ENCODE assay signal across 2 cellular contexts in the genomic region with DNA sequence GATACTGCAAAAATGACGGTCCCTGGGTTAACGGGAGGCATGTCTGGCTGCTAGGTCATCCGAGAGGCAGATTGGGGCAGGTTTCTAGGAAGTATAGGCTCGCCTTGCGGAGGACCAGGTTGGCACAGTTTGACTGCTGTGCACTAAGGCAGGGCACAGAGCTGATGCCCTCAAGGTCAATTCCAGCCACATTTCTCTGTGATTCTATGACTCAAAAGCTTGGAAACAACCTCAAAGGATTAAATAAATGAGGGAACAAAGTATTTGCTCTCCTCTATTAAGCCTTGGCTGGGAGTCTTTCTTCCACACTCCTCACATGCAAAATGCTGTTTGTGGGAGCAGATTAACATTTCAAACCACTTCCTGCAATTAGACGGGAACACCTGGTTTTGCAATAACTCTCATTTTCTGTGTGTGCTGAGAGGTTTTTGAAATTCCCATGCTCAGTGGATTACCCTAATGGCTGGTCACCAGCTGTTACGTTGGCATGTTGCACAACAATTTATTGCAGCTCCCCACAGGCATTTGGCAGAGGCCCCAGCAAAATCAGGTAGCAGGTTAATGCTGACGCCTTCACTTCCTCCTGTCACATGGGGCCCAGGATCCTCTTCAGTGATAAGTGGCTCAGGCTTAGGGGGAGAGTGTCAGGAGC.
TF ChIP-seq lines count a peak whose summit lies in the region.

No MANE protein-coding gene starts in this region.

TF ChIP-seq in A549, 52 proteins besides CTCF, POLR2A, EP300 and RAD21 (continued from another document):
- TF ChIP-seq, protein P1, sequence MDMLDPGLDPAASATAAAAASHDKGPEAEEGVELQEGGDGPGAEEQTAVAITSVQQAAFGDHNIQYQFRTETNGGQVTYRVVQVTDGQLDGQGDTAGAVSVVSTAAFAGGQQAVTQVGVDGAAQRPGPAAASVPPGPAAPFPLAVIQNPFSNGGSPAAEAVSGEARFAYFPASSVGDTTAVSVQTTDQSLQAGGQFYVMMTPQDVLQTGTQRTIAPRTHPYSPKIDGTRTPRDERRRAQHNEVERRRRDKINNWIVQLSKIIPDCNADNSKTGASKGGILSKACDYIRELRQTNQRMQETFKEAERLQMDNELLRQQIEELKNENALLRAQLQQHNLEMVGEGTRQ (IDR thresholded peaks at IDR 0.05), result peak; percentile 15; the same call in 1 of the 2 replicates
- TF ChIP-seq KDM5A (IDR thresholded peaks at IDR 0.05), result no peak
- TF ChIP-seq, protein P2, sequence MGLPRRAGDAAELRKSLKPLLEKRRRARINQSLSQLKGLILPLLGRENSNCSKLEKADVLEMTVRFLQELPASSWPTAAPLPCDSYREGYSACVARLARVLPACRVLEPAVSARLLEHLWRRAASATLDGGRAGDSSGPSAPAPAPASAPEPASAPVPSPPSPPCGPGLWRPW (IDR thresholded peaks at IDR 0.05), result peak; percentile 72; the same call in 1 of the 2 replicates
- no peak; a peak in 2 of 5 replicates for TF ChIP-seq JUN (IDR thresholded peaks at IDR 0.05)
- no peak for TF ChIP-seq NPAS2 (CRISPR knock-in tag; IDR thresholded peaks at IDR 0.05; ENCODE audit: borderline replicate concordance)
- TF ChIP-seq NFE2L2 (conservative IDR thresholded peaks at IDR 0.05; ENCODE audit: low read length), result no peak
- TF ChIP-seq ZC3H11A (IDR thresholded peaks at IDR 0.05), result no peak
- TF ChIP-seq RARB (CRISPR knock-in tag; IDR thresholded peaks at IDR 0.05), result no peak
- TF ChIP-seq, protein P3, sequence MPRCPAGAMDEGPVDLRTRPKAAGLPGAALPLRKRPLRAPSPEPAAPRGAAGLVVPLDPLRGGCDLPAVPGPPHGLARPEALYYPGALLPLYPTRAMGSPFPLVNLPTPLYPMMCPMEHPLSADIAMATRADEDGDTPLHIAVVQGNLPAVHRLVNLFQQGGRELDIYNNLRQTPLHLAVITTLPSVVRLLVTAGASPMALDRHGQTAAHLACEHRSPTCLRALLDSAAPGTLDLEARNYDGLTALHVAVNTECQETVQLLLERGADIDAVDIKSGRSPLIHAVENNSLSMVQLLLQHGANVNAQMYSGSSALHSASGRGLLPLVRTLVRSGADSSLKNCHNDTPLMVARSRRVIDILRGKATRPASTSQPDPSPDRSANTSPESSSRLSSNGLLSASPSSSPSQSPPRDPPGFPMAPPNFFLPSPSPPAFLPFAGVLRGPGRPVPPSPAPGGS (IDR thresholded peaks at IDR 0.05), result no peak; the same call in 2 of the 3 replicates
- TF ChIP-seq FOXS1 (CRISPR knock-in tag; IDR thresholded peaks at IDR 0.05), result no peak
- TF ChIP-seq RFX5 (IDR thresholded peaks at IDR 0.05), result no peak
- TF ChIP-seq MAFK (IDR thresholded peaks at IDR 0.05; ENCODE audit: partially characterized antibody), result peak; percentile 13
- TF ChIP-seq, protein P4, sequence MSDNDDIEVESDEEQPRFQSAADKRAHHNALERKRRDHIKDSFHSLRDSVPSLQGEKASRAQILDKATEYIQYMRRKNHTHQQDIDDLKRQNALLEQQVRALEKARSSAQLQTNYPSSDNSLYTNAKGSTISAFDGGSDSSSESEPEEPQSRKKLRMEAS (IDR thresholded peaks at IDR 0.05), result no peak
- no peak for TF ChIP-seq ZNF302 (CRISPR knock-in tag; IDR thresholded peaks at IDR 0.05)
- TF ChIP-seq FOSL2 (IDR thresholded peaks at IDR 0.05), result 0 out of 2 replicates have a peak, but pooled peaks have one; percentile 21
- TF ChIP-seq FOSL2 (CRISPR knock-in tag; IDR thresholded peaks at IDR 0.05), result no peak
- no peak for TF ChIP-seq SMC3 (IDR thresholded peaks at IDR 0.05)
- TF ChIP-seq CBX2 (IDR thresholded peaks at IDR 0.05; ENCODE audit: borderline replicate concordance, low read depth), result no peak
- TF ChIP-seq GATA3 (IDR thresholded peaks at IDR 0.05; ENCODE audit: borderline replicate concordance), result peak; percentile 35; the same call in 1 of the 2 replicates
- no peak for TF ChIP-seq HOXB13 (CRISPR knock-in tag; IDR thresholded peaks at IDR 0.05; ENCODE audit: low read depth)
- TF ChIP-seq JUNB (IDR thresholded peaks at IDR 0.05), result peak; percentile 32; the same call in 1 of the 2 replicates
- no peak for TF ChIP-seq CHD2 (IDR thresholded peaks at IDR 0.05; ENCODE audit: low read length, partially characterized antibody)
- TF ChIP-seq EHMT2 (IDR thresholded peaks at IDR 0.05; ENCODE audit: low read depth), result no peak
- no peak for TF ChIP-seq CHD4 (IDR thresholded peaks at IDR 0.05; ENCODE audit: borderline replicate concordance)
- TF ChIP-seq NR3C1 (IDR thresholded peaks at IDR 0.05), result no peak
- TF ChIP-seq REST (IDR thresholded peaks at IDR 0.05), result no peak
- TF ChIP-seq RCOR1 (IDR thresholded peaks at IDR 0.05; ENCODE audit: low read depth, low read length), result no peak
- TF ChIP-seq ATOH8 (CRISPR knock-in tag; IDR thresholded peaks at IDR 0.05; ENCODE audit: low read depth), result no peak

TF ChIP-seq in HEK293, 187 proteins besides CTCF, POLR2A, EP300 and RAD21 (continued from another document and continues in another):
- no peak for TF ChIP-seq ZNF280D (tag by site-specific recombination; IDR thresholded peaks at IDR 0.05)
- TF ChIP-seq, protein P5, sequence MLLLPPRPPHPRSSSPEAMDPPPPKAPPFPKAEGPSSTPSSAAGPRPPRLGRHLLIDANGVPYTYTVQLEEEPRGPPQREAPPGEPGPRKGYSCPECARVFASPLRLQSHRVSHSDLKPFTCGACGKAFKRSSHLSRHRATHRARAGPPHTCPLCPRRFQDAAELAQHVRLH (tag by site-specific recombination; IDR thresholded peaks at IDR 0.05), result no peak; the same call in 1 of the 2 replicates
- TF ChIP-seq ZNF677 (tag by site-specific recombination; IDR thresholded peaks at IDR 0.05), result no peak
- TF ChIP-seq ZNF248 (tag by site-specific recombination; IDR thresholded peaks at IDR 0.05), result no peak
- TF ChIP-seq REPIN1 (tag by site-specific recombination; IDR thresholded peaks at IDR 0.05; ENCODE audit: low read depth), result no peak
- peak; percentile 53 for TF ChIP-seq ZNF398 (tag by site-specific recombination; IDR thresholded peaks at IDR 0.05)
- no peak for TF ChIP-seq ZNF623 (tag by site-specific recombination; IDR thresholded peaks at IDR 0.05)
- TF ChIP-seq ZNF549 (tag by site-specific recombination; IDR thresholded peaks at IDR 0.05), result no peak
- TF ChIP-seq HOXD13 (CRISPR knock-in tag; IDR thresholded peaks at IDR 0.05; ENCODE audit: borderline replicate concordance), result no peak
- TF ChIP-seq, protein P6, sequence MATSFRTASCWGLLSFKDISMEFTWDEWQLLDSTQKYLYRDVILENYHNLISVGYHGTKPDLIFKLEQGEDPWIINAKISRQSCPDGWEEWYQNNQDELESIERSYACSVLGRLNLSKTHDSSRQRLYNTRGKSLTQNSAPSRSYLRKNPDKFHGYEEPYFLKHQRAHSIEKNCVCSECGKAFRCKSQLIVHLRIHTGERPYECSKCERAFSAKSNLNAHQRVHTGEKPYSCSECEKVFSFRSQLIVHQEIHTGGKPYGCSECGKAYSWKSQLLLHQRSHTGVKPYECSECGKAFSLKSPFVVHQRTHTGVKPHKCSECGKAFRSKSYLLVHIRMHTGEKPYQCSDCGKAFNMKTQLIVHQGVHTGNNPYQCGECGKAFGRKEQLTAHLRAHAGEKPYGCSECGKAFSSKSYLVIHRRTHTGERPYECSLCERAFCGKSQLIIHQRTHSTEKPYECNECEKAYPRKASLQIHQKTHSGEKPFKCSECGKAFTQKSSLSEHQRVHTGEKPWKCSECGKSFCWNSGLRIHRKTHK (tag by site-specific recombination; IDR thresholded peaks at IDR 0.05), result no peak
- no peak for TF ChIP-seq KLF16 (tag by site-specific recombination; IDR thresholded peaks at IDR 0.05)
- TF ChIP-seq ZBTB8A (tag by site-specific recombination; IDR thresholded peaks at IDR 0.05), result peak; percentile 53
- TF ChIP-seq, protein P7, sequence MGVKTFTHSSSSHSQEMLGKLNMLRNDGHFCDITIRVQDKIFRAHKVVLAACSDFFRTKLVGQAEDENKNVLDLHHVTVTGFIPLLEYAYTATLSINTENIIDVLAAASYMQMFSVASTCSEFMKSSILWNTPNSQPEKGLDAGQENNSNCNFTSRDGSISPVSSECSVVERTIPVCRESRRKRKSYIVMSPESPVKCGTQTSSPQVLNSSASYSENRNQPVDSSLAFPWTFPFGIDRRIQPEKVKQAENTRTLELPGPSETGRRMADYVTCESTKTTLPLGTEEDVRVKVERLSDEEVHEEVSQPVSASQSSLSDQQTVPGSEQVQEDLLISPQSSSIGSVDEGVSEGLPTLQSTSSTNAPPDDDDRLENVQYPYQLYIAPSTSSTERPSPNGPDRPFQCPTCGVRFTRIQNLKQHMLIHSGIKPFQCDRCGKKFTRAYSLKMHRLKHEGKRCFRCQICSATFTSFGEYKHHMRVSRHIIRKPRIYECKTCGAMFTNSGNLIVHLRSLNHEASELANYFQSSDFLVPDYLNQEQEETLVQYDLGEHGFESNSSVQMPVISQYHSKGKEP (tag by site-specific recombination; IDR thresholded peaks at IDR 0.05), result peak; percentile 92
- TF ChIP-seq ZNF560 (tag by site-specific recombination; IDR thresholded peaks at IDR 0.05; ENCODE audit: borderline replicate concordance), result no peak
- no peak for TF ChIP-seq ZNF426 (tag by site-specific recombination; IDR thresholded peaks at IDR 0.05)
- peak; percentile 53; the same call in 1 of the 2 replicates for TF ChIP-seq BCL11B (tag by site-specific recombination; IDR thresholded peaks at IDR 0.05; ENCODE audit: low read depth)
- 0 out of 2 replicates have a peak, but pooled peaks have one; percentile 26 for TF ChIP-seq ZNF76 (tag by site-specific recombination; IDR thresholded peaks at IDR 0.05; ENCODE audit: borderline replicate concordance, low read depth)
- TF ChIP-seq, protein P8, sequence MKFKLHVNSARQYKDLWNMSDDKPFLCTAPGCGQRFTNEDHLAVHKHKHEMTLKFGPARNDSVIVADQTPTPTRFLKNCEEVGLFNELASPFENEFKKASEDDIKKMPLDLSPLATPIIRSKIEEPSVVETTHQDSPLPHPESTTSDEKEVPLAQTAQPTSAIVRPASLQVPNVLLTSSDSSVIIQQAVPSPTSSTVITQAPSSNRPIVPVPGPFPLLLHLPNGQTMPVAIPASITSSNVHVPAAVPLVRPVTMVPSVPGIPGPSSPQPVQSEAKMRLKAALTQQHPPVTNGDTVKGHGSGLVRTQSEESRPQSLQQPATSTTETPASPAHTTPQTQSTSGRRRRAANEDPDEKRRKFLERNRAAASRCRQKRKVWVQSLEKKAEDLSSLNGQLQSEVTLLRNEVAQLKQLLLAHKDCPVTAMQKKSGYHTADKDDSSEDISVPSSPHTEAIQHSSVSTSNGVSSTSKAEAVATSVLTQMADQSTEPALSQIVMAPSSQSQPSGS (tag by site-specific recombination; IDR thresholded peaks at IDR 0.05; ENCODE audit: low read depth), result 0 out of 2 replicates have a peak, but pooled peaks have one; percentile 39
- no peak for TF ChIP-seq ZBTB1 (tag by site-specific recombination; IDR thresholded peaks at IDR 0.05)
- no peak for TF ChIP-seq EGR2 (tag by site-specific recombination; IDR thresholded peaks at IDR 0.05; ENCODE audit: low read depth)
- TF ChIP-seq ZFP41 (tag by site-specific recombination; IDR thresholded peaks at IDR 0.05; ENCODE audit: borderline replicate concordance), result no peak
- TF ChIP-seq OVOL3 (tag by site-specific recombination; IDR thresholded peaks at IDR 0.05), result no peak
- TF ChIP-seq, protein P9, sequence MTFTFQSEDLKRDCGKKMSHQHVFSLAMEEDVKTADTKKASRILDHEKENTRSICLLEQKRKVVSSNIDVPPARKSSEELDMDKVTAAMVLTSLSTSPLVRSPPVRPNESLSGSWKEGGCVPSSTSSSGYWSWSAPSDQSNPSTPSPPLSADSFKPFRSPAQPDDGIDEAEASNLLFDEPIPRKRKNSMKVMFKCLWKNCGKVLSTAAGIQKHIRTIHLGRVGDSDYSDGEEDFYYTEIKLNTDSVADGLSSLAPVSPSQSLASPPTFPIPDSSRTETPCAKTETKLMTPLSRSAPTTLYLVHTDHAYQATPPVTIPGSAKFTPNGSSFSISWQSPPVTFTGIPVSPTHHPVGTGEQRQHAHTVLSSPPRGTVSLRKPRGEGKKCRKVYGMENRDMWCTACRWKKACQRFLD (tag by site-specific recombination; IDR thresholded peaks at IDR 0.05), result no peak
- no peak for TF ChIP-seq ZNF48 (tag by site-specific recombination; IDR thresholded peaks at IDR 0.05)
- no peak for TF ChIP-seq ZNF157 (tag by site-specific recombination; IDR thresholded peaks at IDR 0.05)
- no peak for TF ChIP-seq ZBTB48 (tag by site-specific recombination; IDR thresholded peaks at IDR 0.05)
- no peak for TF ChIP-seq ZNF2 (tag by site-specific recombination; IDR thresholded peaks at IDR 0.05)
- no peak for TF ChIP-seq ZNF350 (tag by site-specific recombination; IDR thresholded peaks at IDR 0.05)
- no peak for TF ChIP-seq ZNF266 (tag by site-specific recombination; IDR thresholded peaks at IDR 0.05; ENCODE audit: low read depth)
- TF ChIP-seq IKZF3 (tag by site-specific recombination; IDR thresholded peaks at IDR 0.05), result peak; percentile 72; the same call in 1 of the 2 replicates
- no peak for TF ChIP-seq SP3 (tag by site-specific recombination; IDR thresholded peaks at IDR 0.05)
- peak; percentile 71 for TF ChIP-seq GLIS1 (tag by site-specific recombination; IDR thresholded peaks at IDR 0.05)
